Comparison of ENCODE assay signal across 9 cellular contexts in the genomic region with DNA sequence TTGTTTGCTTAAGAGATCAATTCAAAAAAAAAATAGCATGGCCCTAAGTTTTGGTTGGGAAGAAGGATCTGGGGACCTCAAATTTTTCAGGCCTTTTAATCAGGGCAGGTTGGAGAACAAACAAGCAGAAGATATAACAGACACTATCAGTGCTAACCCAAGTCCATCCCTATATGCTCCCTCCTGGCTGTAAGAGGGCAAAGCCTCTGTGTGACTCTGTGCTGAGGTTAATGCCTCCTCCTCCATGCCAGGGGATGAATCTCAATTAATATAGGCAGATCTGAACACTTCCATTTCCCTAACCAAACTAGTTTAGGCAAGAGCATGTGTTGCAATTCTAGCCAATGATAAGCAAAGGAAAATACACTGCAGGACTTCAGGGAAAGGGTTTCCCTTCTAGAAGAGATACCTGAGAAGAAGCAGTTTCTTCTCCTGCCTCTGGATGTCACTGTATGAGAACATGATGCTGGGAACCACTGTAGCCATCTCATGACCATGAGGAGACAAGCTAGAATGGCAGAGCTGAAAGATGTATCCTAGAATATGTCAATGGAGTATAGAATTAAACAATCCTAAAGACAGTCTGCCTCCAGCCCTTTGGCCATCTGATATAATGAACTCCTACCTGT.
A peak's percentile ranks its signal among the peaks of the same experiment; 100 is the strongest.
DNase-seq lines count a peak whose midpoint lies in the region; ATAC-seq, FAIRE-seq and TF ChIP-seq lines count a peak whose summit lies in the region.
"Had no signal": no experiment of that assay in that cellular context is flagged by ENCODE, and none has a peak within 500 bp of the region (broad histone marks: within the 10 kb centered on the region; RNA-seq: fewer than 3 reads in every experiment).

No MANE protein-coding gene starts in this region.

- H3K9me3 ChIP-seq in hepatocyte (ENCODE audit: low read depth): no peaks in the 10 kb centered on the region

- H3K4me3 ChIP-seq in GM12864 (ENCODE audit: low read depth, low read length) (no peak overlapping the region), hepatocyte (no peak overlapping the region)

- H3K27me3 Mint-ChIP-seq in activated CD4-positive, alpha-beta T cell treated with anti-CD3 and anti-CD28 coated beads, Interleukin-2, amount 10 ng/mL, durations not matched to agents 24 days and 14 days: no peaks in the 10 kb centered on the region

- no peak overlapping the region for H3K4me2 ChIP-seq in hepatocyte

- no peaks in the 10 kb centered on the region for H3K36me3 Mint-ChIP-seq in activated CD4-positive, alpha-beta T cell treated with anti-CD3 and anti-CD28 coated beads, Interleukin-2, amount 10 ng/mL, durations not matched to agents 24 days and 14 days (ENCODE audit: low read depth)

- H3K9me2 ChIP-seq in hepatocyte (replicated peaks; ENCODE audit: insufficient read depth): no peaks in the 10 kb centered on the region

- H3K4me1 Mint-ChIP-seq in activated CD4-positive, alpha-beta T cell treated with anti-CD3 and anti-CD28 coated beads, Interleukin-2, amount 10 ng/mL, durations not matched to agents 24 days and 14 days: no peaks in the 10 kb centered on the region

- H3K27ac Mint-ChIP-seq in activated CD4-positive, alpha-beta T cell treated with anti-CD3 and anti-CD28 coated beads, Interleukin-2, amount 10 ng/mL, durations not matched to agents 24 days and 14 days: no peak overlapping the region
- H3K27ac Mint-ChIP-seq: T-helper 1 cell treated with Interleukin-12 subunit alpha and Interleukin-12 subunit beta and Interleukin-4 antibody, amounts not matched to agents 30 μg/mL and 1 μg/mL, for 36 hours had no signal

- DNase-seq in GM12864 (ENCODE audit: low read depth) (no peak), H54 (ENCODE audit: insufficient read length, low spot score) (no peak), RPMI8226 (peak; percentile 28), hepatocyte (ENCODE audit: low spot score) (peak; percentile 42), OCI-M2 (lab: John Stamatoyannopoulos, UW; ENCODE audit: unreplicated experiment) (no peak), T-helper 9 cell (no peak)
- DNase-seq in activated CD4-positive, alpha-beta T cell treated with anti-CD3 and anti-CD28 coated beads, Interleukin-2, amount 10 ng/mL, durations not matched to agents 24 days and 14 days: no peak

- no peaks in the 10 kb centered on the region for H3K79me2 ChIP-seq in hepatocyte

- intact Hi-C loops in activated CD4-positive, alpha-beta T cell treated with anti-CD3 and anti-CD28 coated beads, Interleukin-2, amount 10 ng/mL, durations not matched to agents 24 days and 14 days (cut with micrococcal nuclease): no loop called here

- no peak for ATAC-seq in HG03521 (IDR thresholded peaks at IDR 0.05; ENCODE audit: unreplicated experiment)

- TF ChIP-seq CTCF in GM12864 (IDR thresholded peaks at IDR 0.05; ENCODE audit: low read depth, low read length, missing control alignments) (peak; percentile 60), hepatocyte (IDR thresholded peaks at IDR 0.05; ENCODE audit: poor library complexity) (peak; percentile 32)

- H3K27ac ChIP-seq in hepatocyte: no peak overlapping the region

- H3K4me1 ChIP-seq in hepatocyte (ENCODE audit: insufficient read depth): no peaks in the 10 kb centered on the region

- no peaks in the 10 kb centered on the region for H3K9me3 Mint-ChIP-seq in activated CD4-positive, alpha-beta T cell treated with anti-CD3 and anti-CD28 coated beads, Interleukin-2, amount 10 ng/mL, durations not matched to agents 24 days and 14 days
- H3K9me3 Mint-ChIP-seq: T-helper 1 cell treated with Interleukin-12 subunit alpha and Interleukin-12 subunit beta and Interleukin-4 antibody, amounts not matched to agents 30 μg/mL and 1 μg/mL, for 36 hours had no signal

- H3K36me3 ChIP-seq in hepatocyte (replicated peaks; ENCODE audit: insufficient read depth, low read depth): no peaks in the 10 kb centered on the region

- no peaks in the 10 kb centered on the region for H3K27me3 ChIP-seq in hepatocyte

- no peak for TF ChIP-seq POLR2A in H54 (IDR thresholded peaks at IDR 0.05; ENCODE audit: low read depth, low read length)

- peak; percentile 61 for FAIRE-seq in H54 (lab: Jason Lieb, UNC)

- no peaks in the 10 kb centered on the region for H4K20me1 ChIP-seq in hepatocyte (ENCODE audit: insufficient read depth, poor library complexity, severe bottlenecking)

- no peak overlapping the region for H2AFZ ChIP-seq in hepatocyte

- H3K4me3 Mint-ChIP-seq in activated CD4-positive, alpha-beta T cell treated with anti-CD3 and anti-CD28 coated beads, Interleukin-2, amount 10 ng/mL, durations not matched to agents 24 days and 14 days: no peak overlapping the region
- H3K4me3 Mint-ChIP-seq: T-helper 1 cell treated with Interleukin-12 subunit alpha and Interleukin-12 subunit beta and Interleukin-4 antibody, amounts not matched to agents 30 μg/mL and 1 μg/mL, for 36 hours had no signal

Comparison
In these comparisons a context has a peak if more than half of its experiments do, and no peak if none do; other contexts are left out.
1. DNase-seq: peak in RPMI8226 (single experiment) and hepatocyte (single experiment); none in GM12864 (single experiment), H54 (single experiment), OCI-M2 (single experiment), T-helper 9 cell (single experiment) and activated CD4-positive, alpha-beta T cell treated with anti-CD3 and anti-CD28 coated beads, Interleukin-2, amount 10 ng/mL, durations not matched to agents 24 days and 14 days (single experiment).